Comparison of ENCODE assay signal across 13 cellular contexts in the genomic region with DNA sequence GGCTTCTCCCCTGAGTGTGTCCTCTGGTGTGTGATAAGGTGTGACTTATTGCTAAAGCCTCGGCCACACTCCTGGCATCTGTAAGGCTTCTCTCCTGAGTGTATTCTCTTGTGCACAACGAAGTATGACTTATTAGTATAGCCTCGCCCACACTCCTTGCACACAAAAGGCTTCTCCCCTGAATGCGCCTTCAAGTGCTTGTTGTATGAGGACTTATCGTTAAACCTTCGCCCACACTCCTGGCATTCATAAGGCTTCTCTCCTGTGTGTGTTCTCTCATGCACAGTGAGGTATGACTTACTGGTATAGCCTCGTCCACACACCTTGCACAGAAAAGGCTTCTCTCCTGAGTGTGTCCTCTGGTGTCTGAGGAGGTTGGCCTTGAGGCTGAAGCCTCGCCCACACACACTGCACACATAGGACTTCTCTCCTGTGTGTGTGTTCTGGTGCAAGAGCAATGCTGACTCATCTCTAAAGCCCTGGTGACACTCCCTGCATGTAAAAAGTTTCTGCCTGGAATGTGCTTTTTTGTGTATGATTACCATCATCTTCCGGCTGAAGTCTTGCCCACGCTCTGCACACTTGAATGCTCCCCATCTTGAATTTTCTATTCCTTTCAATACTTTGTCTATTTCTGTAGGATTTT. TPM values are rescaled to one million over a fixed set of nuclear protein-coding genes. Genes with fewer than 3 reads are reported as not detected.
A peak's percentile ranks its signal among the peaks of the same experiment; 100 is the strongest.
DNase-seq lines count a peak whose midpoint lies in the region; ATAC-seq and TF ChIP-seq lines count a peak whose summit lies in the region.
"Had no signal": no experiment of that assay in that cellular context is flagged by ENCODE, and none has a peak within 500 bp of the region (broad histone marks: within the 10 kb centered on the region; RNA-seq: fewer than 3 reads in every experiment).

No MANE protein-coding gene starts in this region.

- H3K4me3 ChIP-seq in AG04450 (ENCODE audit: low read depth, low read length) (no peak overlapping the region), GM23248 (no peak overlapping the region), PC-3 (ENCODE audit: low read length) (no peak overlapping the region), left ventricle myocardium inferior (no peak overlapping the region)

- BruUV-seq in PC-3 (replicated peaks; lab: Mats Ljungman, UMichigan): no TSS peak

- no peaks in the 10 kb centered on the region for H3K9me2 ChIP-seq in GM23248 (ENCODE audit: insufficient read depth)
- H3K9me2 ChIP-seq in PC-3 (replicated peaks; ENCODE audit: low read length): no peaks in the 10 kb centered on the region

- H3K9ac ChIP-seq in GM23248 (no peak overlapping the region), PC-3 (ENCODE audit: low read length) (no peak overlapping the region)

- H3K9me3 Mint-ChIP-seq in progenitor cell of endocrine pancreas (ENCODE audit: low read depth): no peaks in the 10 kb centered on the region
- H3K9me3 Mint-ChIP-seq: CD4-positive, CD25-positive, alpha-beta regulatory T cell; H9 had no signal

- peaks cover 22% of the 10 kb centered on the region for H3K36me3 ChIP-seq in GM23248 (ENCODE audit: low read depth)
- peaks cover 49% of the 10 kb centered on the region for H3K36me3 ChIP-seq in PC-3 (ENCODE audit: low read depth, low read length)
- peaks cover 84% of the 10 kb centered on the region for H3K36me3 ChIP-seq in left ventricle myocardium inferior

- no peaks in the 10 kb centered on the region for H3K27me3 Mint-ChIP-seq in progenitor cell of endocrine pancreas
- H3K27me3 Mint-ChIP-seq: CD4-positive, CD25-positive, alpha-beta regulatory T cell had no signal

- no peak overlapping the region for H3K27ac Mint-ChIP-seq in progenitor cell of endocrine pancreas

- in situ Hi-C loops in GM23248 (cut with MboI): loop anchor here (25.0 kb wide), 3 partner anchors 186 to 664 kb away; a partner anchor contains a TSS

- DNase-seq in AG04450 (ENCODE audit: low read depth, low spot score): peak; percentile 27
- peak; percentile 82 for DNase-seq in GM23248
- peak; percentile 72 for DNase-seq in PC-3
- peak; percentile 28 for DNase-seq in fibroblast of the conjunctiva (ENCODE audit: low read depth)
- DNase-seq in stimulated activated CD4-positive, alpha-beta T cell treated with anti-CD3 and anti-CD28 coated beads, Interleukin-4, amount 100 ng/mL, for 1 hour: no peak
- DNase-seq in left ventricle myocardium inferior: no peak
- DNase-seq in progenitor cell of endocrine pancreas (ENCODE audit: low spot score, unreplicated experiment): no peak
- DNase-seq: activated T-cell treated with anti-CD3 and anti-CD28 coated beads, Interleukin-2, amount 50 U/mL, for 1 hour; CD4-positive, CD25-positive, alpha-beta regulatory T cell; H9; left cardiac atrium; NCI-H526 had no signal

- CTCF ChIA-PET in AG04450 (lab: Charles Lee): no interaction called here
- CTCF ChIA-PET in PC-3 (lab: Charles Lee): no interaction called here

- H3K4me2 ChIP-seq in GM23248 (ENCODE audit: unreplicated experiment) (no peak overlapping the region), PC-3 (ENCODE audit: low read length) (0 out of 2 replicates have a peak overlapping the region, but pooled peaks have one; percentile 2)

- 88 to 95% methylated on average over 10 of the region's 10 CpGs for WGBS in GM23248 (ENCODE audit: low coverage in 1 of 2, low lambda C conversion rate in 2 of 2, missing lambda C conversion rate in 2 of 2), 2 experiments

- H3K4me1 Mint-ChIP-seq in progenitor cell of endocrine pancreas (ENCODE audit: low read depth): no peaks in the 10 kb centered on the region

- no peak overlapping the region for H3K4me3 Mint-ChIP-seq in progenitor cell of endocrine pancreas (ENCODE audit: low read depth)
- H3K4me3 Mint-ChIP-seq: CD4-positive, CD25-positive, alpha-beta regulatory T cell; H9 had no signal

- intact Hi-C loops in PC-3 (cut with micrococcal nuclease) (no loop called here), left ventricle myocardium inferior (cut with micrococcal nuclease) (no loop called here)

- no peaks in the 10 kb centered on the region for H3K9me3 ChIP-seq in AG04450 (ENCODE audit: control insufficient read depth, insufficient read depth, low read length)
- H3K9me3 ChIP-seq in GM23248 (ENCODE audit: low read depth): no peaks in the 10 kb centered on the region
- H3K9me3 ChIP-seq in PC-3 (ENCODE audit: low read length): no peaks in the 10 kb centered on the region
- no peaks in the 10 kb centered on the region for H3K9me3 ChIP-seq in left ventricle myocardium inferior (replicated peaks)

- peaks cover 39% of the 10 kb centered on the region for H3K36me3 Mint-ChIP-seq in progenitor cell of endocrine pancreas (ENCODE audit: insufficient read depth)

- POLR2A ChIA-PET in AG04450 (lab: Yijun Ruan, JAX): no interaction called here
- POLR2A ChIA-PET in PC-3 (lab: Charles Lee; ENCODE audit: unreplicated experiment): no interaction called here

- no peak overlapping the region for H2AFZ ChIP-seq in GM23248
- no peak overlapping the region for H2AFZ ChIP-seq in PC-3 (ENCODE audit: low read length)

- no peaks in the 10 kb centered on the region for H4K20me1 ChIP-seq in GM23248 (ENCODE audit: insufficient read depth)
- no peaks in the 10 kb centered on the region for H4K20me1 ChIP-seq in PC-3 (ENCODE audit: low read length)

- peaks cover 10% of the 10 kb centered on the region; the same call in 1 of the 2 replicates for H3K79me2 ChIP-seq in GM23248 (ENCODE audit: insufficient read depth)
- no peaks in the 10 kb centered on the region for H3K79me2 ChIP-seq in PC-3 (ENCODE audit: low read length)

- peak overlapping the region; percentile 42 for H3K27ac ChIP-seq in AG04450 (ENCODE audit: low read depth, low read length)
- H3K27ac ChIP-seq in GM23248: 0 out of 2 replicates have a peak overlapping the region, but pooled peaks have one; percentile 38
- H3K27ac ChIP-seq in PC-3 (ENCODE audit: low read length): no peak overlapping the region
- no peak overlapping the region for H3K27ac ChIP-seq in left ventricle myocardium inferior (replicated peaks)

- no peak for TF ChIP-seq CTCF in AG04450 (IDR thresholded peaks at IDR 0.05; ENCODE audit: low read depth, low read length)
- TF ChIP-seq CTCF in PC-3 (conservative IDR thresholded peaks at IDR 0.05; ENCODE audit: low read depth, low read length): no peak
- TF ChIP-seq CTCF in left ventricle myocardium inferior (IDR thresholded peaks at IDR 0.05; ENCODE audit: borderline replicate concordance): no peak
- no peak for TF ChIP-seq CTCF in progenitor cell of endocrine pancreas (IDR thresholded peaks at IDR 0.05; ENCODE audit: unreplicated experiment)

- H3K4me1 ChIP-seq in GM23248 (ENCODE audit: insufficient read depth) (peaks cover 12% of the 10 kb centered on the region), PC-3 (ENCODE audit: insufficient read depth, low read length) (peaks cover 8% of the 10 kb centered on the region), left ventricle myocardium inferior (no peaks in the 10 kb centered on the region)

- ATAC-seq in PC-3: peak; percentile 99
- no peak for ATAC-seq in GM21447 (IDR thresholded peaks at IDR 0.05; ENCODE audit: unreplicated experiment)
- ATAC-seq: left cardiac atrium had no signal

- no peaks in the 10 kb centered on the region for H3K27me3 ChIP-seq in AG04450 (ENCODE audit: control insufficient read depth, insufficient read depth, low read length)
- no peaks in the 10 kb centered on the region for H3K27me3 ChIP-seq in GM23248 (replicated peaks; ENCODE audit: insufficient read depth)
- H3K27me3 ChIP-seq in PC-3 (ENCODE audit: low read length): no peaks in the 10 kb centered on the region
- no peaks in the 10 kb centered on the region for H3K27me3 ChIP-seq in left ventricle myocardium inferior (ENCODE audit: low read depth)

- peaks cover 20% of the 10 kb centered on the region for H3F3A ChIP-seq in GM23248 (ENCODE audit: insufficient read depth)
- no peaks in the 10 kb centered on the region for H3F3A ChIP-seq in PC-3 (ENCODE audit: low read length, unreplicated experiment)

RNA-seq across cellular contexts. Expression of a gene that starts 20.4 kb away (rescaled TPM):
- polyA plus RNA-seq in AG04450 (2011; rRNA removed) (11.3 and 12.9 TPM in 2 replicates), GM23248 (2016; fragmentation: Nextera tagmentation; extraction: Ambion mirVana) (4.0 and 4.7 TPM in 2 replicates)
- 14.6 and 17.0 TPM in 2 replicates for polyA minus RNA-seq in AG04450 (2011; rRNA and poly(A)+ RNA removed)
- 6.4 and 9.1 TPM in 2 replicates for total RNA-seq in GM23248 (2014; rRNA removed; shearing (Covaris generic))
- total RNA-seq in PC-3 (2014; rRNA removed) (12.8 and 13.5 TPM in 2 replicates), left ventricle myocardium inferior (6.3 TPM), progenitor cell of endocrine pancreas (22.0 and 22.4 TPM in 2 replicates)

RNA-seq across cellular contexts. Expression of a gene that starts 52.5 kb away (rescaled TPM):
- 5.9 and 6.7 TPM in 2 replicates for polyA plus RNA-seq in AG04450 (2011; rRNA removed)
- 3.9 and 4.3 TPM in 2 replicates for polyA minus RNA-seq in AG04450 (2011; rRNA and poly(A)+ RNA removed)
- 4.0 and 7.1 TPM in 2 replicates for total RNA-seq in GM23248 (2014; rRNA removed; shearing (Covaris generic))
- polyA plus RNA-seq in GM23248 (2016; fragmentation: Nextera tagmentation; extraction: Ambion mirVana): 7.5 and 7.7 TPM in 2 replicates
- 10.3 and 10.7 TPM in 2 replicates for total RNA-seq in PC-3 (2014; rRNA removed)
- total RNA-seq in left ventricle myocardium inferior: 2.7 TPM
- 3.3 and 4.0 TPM in 2 replicates for total RNA-seq in progenitor cell of endocrine pancreas

Comparison
In these comparisons a context has a peak if more than half of its experiments do, and no peak if none do; other contexts are left out.
1. DNase-seq: peak in AG04450 (single experiment), GM23248 (single experiment), PC-3 (single experiment) and fibroblast of the conjunctiva (single experiment); none in stimulated activated CD4-positive, alpha-beta T cell treated with anti-CD3 and anti-CD28 coated beads, Interleukin-4, amount 100 ng/mL, for 1 hour (single experiment), left ventricle myocardium inferior (single experiment) and progenitor cell of endocrine pancreas (single experiment).
2. H3K27ac ChIP-seq: peak in AG04450 (single experiment) and GM23248 (single experiment); none in PC-3 (single experiment) and left ventricle myocardium inferior (single experiment).